ENCODE assay signal across 1 cellular context in the genomic region with DNA sequence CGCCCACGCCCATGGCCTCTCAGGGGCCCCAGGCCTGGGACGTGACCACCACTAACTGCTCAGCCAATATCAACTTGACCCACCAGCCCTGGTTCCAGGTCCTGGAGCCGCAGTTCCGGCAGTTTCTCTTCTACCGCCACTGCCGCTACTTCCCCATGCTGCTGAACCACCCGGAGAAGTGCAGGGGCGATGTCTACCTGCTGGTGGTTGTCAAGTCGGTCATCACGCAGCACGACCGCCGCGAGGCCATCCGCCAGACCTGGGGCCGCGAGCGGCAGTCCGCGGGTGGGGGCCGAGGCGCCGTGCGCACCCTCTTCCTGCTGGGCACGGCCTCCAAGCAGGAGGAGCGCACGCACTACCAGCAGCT.
TF ChIP-seq lines count a peak whose summit lies in the region.

No MANE protein-coding gene starts in this region.

TF ChIP-seq in GM23338, 12 proteins besides CTCF, POLR2A, EP300 and RAD21 (continued from another document):
- TF ChIP-seq POLR2AphosphoS5 (IDR thresholded peaks at IDR 0.05; ENCODE audit: low read depth) (no peak), ZNF114 (CRISPR knock-in tag; IDR thresholded peaks at IDR 0.05) (no peak), STAT1 (IDR thresholded peaks at IDR 0.05; ENCODE audit: unreplicated experiment) (no peak)
TF ChIP-seq in GM23338: peak in this region for 0.
